Comparison of ENCODE assay signal across 8 cellular contexts in genomic region chr15:65610871-65611718, GRCh38. TPM values are rescaled to one million over a fixed set of nuclear protein-coding genes. Genes with fewer than 3 reads are reported as not detected.
DNase-seq lines count a peak whose midpoint lies in the region; ATAC-seq and TF ChIP-seq lines count a peak whose summit lies in the region.

INTS14 (minus strand) TSS chr15:65611131; CDS start chr15:65607380, 3,751 bp downstream.

- peak; percentile 41; the same call in 1 of the 2 replicates for TF ChIP-seq EP300 in Ishikawa (IDR thresholded peaks at IDR 0.05; ENCODE audit: borderline replicate concordance)

- peak; percentile 44; the same call in 1 of the 2 replicates for TF ChIP-seq RAD21 in Ishikawa (IDR thresholded peaks at IDR 0.05; ENCODE audit: low read depth)

- H3K4me3 ChIP-seq in epithelial cell of esophagus (ENCODE audit: low read length) (peak within 1 kb of the TSS; percentile 70), mucosa of descending colon (peak within 1 kb of the TSS; percentile 73)

- TF ChIP-seq CTCF in epithelial cell of esophagus (IDR thresholded peaks at IDR 0.05; ENCODE audit: insufficient read depth, low read depth, low read length, missing control alignments), result peak; percentile 60
- TF ChIP-seq CTCF in mucosa of descending colon (IDR thresholded peaks at IDR 0.05), result peak; percentile 77

- H3K4me1 ChIP-seq in mucosa of descending colon (ENCODE audit: low read depth), result peaks cover 18% of the 10 kb centered on the region

- peak; percentile 97 for DNase-seq in DMS53 (lab: John Stamatoyannopoulos, UW)
- peak; percentile 74 for DNase-seq in OCI-M2 (lab: John Stamatoyannopoulos, UW; ENCODE audit: unreplicated experiment)
- DNase-seq in activated T-cell treated with anti-CD3 and anti-CD28 coated beads for 4 hours, result peak; percentile 90
- DNase-seq in epithelial cell of esophagus (ENCODE audit: low read depth), result peak; percentile 98
- peak; percentile 98 to 99 (median 99) for DNase-seq in mucosa of descending colon
- DNase-seq in stimulated activated CD8-positive, alpha-beta memory T cell treated with anti-CD3 and anti-CD28 coated beads, Interleukin-4, amount 100 ng/mL, for 24 hours (ENCODE audit: low read depth), result peak; percentile 95

- intact Hi-C loops in mucosa of descending colon (cut with DNase I, micrococcal nuclease), result no loop called here

- ATAC-seq in GM21576 (IDR thresholded peaks at IDR 0.05; ENCODE audit: unreplicated experiment), result peak; percentile 94
- peak; percentile 99 for ATAC-seq in mucosa of descending colon

- H3K9me3 ChIP-seq in mucosa of descending colon, result no peaks in the 10 kb centered on the region

- no peaks in the 10 kb centered on the region for H3K36me3 ChIP-seq in mucosa of descending colon (ENCODE audit: low read depth)

TF ChIP-seq in Ishikawa, 13 proteins besides CTCF, POLR2A, EP300 and RAD21:
- peak; percentile 6; the same call in 1 of the 2 replicates for TF ChIP-seq CEBPB (IDR thresholded peaks at IDR 0.05)
- peak; percentile 51 for TF ChIP-seq USF1 (IDR thresholded peaks at IDR 0.05)
- peak; percentile 55; the same call in 1 of the 2 replicates for TF ChIP-seq ZBTB7A (IDR thresholded peaks at IDR 0.05; ENCODE audit: low read depth)
- peak; percentile 44 for TF ChIP-seq NFIC (IDR thresholded peaks at IDR 0.05)
- TF ChIP-seq TCF12 (IDR thresholded peaks at IDR 0.05; ENCODE audit: low read depth), result peak; percentile 75; the same call in 1 of the 2 replicates
- peak; percentile 93 for TF ChIP-seq TAF1 (IDR thresholded peaks at IDR 0.05; ENCODE audit: low read depth)
- TF ChIP-seq CREB1 (IDR thresholded peaks at IDR 0.05; ENCODE audit: low read depth), result 0 out of 2 replicates have a peak, but pooled peaks have one; percentile 12
- peak; percentile 86 for TF ChIP-seq MAX (IDR thresholded peaks at IDR 0.05)
- peak; percentile 26; the same call in 1 of the 2 replicates for TF ChIP-seq REST (IDR thresholded peaks at IDR 0.05; ENCODE audit: low read depth)
- TF ChIP-seq FOXM1 (IDR thresholded peaks at IDR 0.05; ENCODE audit: borderline replicate concordance, low read depth), result no peak
- peak; percentile 83 for TF ChIP-seq YY1 (IDR thresholded peaks at IDR 0.05; ENCODE audit: low read depth)
- no peak for TF ChIP-seq EGR1 (IDR thresholded peaks at IDR 0.05)
- no peak for TF ChIP-seq TEAD4 (IDR thresholded peaks at IDR 0.05)

RNA-seq across cellular contexts. Expression of gene INTS14, which starts in this region (rescaled TPM):
- 10 to 100 TPM; 30.1 to 37.5 (median 31.9) TPM for total RNA-seq in mucosa of descending colon

Comparison
In these comparisons a context has a peak if more than half of its experiments do, and no peak if none do; other contexts are left out.
1. Peak in every context shown above with its lines: DNase-seq, ATAC-seq and H3K4me3 ChIP-seq.